Comparison of ENCODE assay signal across 17 cellular contexts in the genomic region with DNA sequence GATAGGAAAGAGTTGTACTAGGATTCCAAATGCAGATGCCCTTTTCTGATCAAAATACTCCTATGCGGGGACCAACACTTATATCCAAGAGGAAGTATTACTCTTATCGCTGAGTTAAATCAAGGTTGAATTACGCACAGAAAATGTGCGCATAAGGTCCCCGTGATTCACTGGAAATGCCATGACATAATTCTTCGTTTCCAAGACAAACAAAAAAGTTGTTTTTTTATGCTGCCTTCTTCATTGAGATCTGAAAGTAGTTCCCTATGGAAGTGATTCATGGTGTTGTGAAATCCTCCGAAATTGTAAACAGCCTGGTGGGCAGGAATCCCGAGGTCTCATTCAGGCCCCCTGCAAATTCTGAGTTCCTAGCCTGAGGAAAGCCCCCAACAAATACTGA.
DNase-seq lines count a peak whose midpoint lies in the region; ATAC-seq and TF ChIP-seq lines count a peak whose summit lies in the region.
"Had no signal": no experiment of that assay in that cellular context is flagged by ENCODE, and none has a peak within 500 bp of the region (broad histone marks: within the 10 kb centered on the region; RNA-seq: fewer than 3 reads in every experiment).

No MANE protein-coding gene starts in this region.

- ATAC-seq in HG03196 (IDR thresholded peaks at IDR 0.05; ENCODE audit: unreplicated experiment): no peak
- ATAC-seq: heart right ventricle had no signal

- peak overlapping the region; percentile 74 for H3K27ac ChIP-seq in suprapubic skin
- H3K27ac ChIP-seq: heart right ventricle, left ventricle myocardium inferior, neutrophil, SK-N-MC, thyroid gland, VCaP had no signal

- no peaks in the 10 kb centered on the region for H3K27me3 Mint-ChIP-seq in activated CD4-positive, alpha-beta memory T cell treated with anti-CD3 and anti-CD28 coated beads for 36 hours

- no peak for TF ChIP-seq EP300 in suprapubic skin (IDR thresholded peaks at IDR 0.05)

- H3K36me3 ChIP-seq in suprapubic skin: no peaks in the 10 kb centered on the region
- H3K36me3 ChIP-seq: neutrophil, thyroid gland had no signal

- DNase-seq in H4 (ENCODE audit: low spot score) (peak; percentile 69), amniotic stem cell (lab: John Stamatoyannopoulos, UW) (peak; percentile 32), fibroblast of the aortic adventitia (ENCODE audit: low read depth) (peak; percentile 84), suprapubic skin (ENCODE audit: low spot score in 2 of 2) (no peak), NCI-H2196 treated with DMSO at 0.1 percent for 48 hours (lab: John Stamatoyannopoulos, UW; ENCODE audit: unreplicated experiment) (no peak)
- DNase-seq in activated CD4-positive, alpha-beta memory T cell treated with anti-CD3 and anti-CD28 coated beads for 36 hours: no peak
- DNase-seq: Caco-2; heart right ventricle; Karpas-422; left ventricle myocardium inferior; stimulated activated CD4-positive, alpha-beta T cell treated with anti-CD3 and anti-CD28 coated beads, Interleukin-12 subunit alpha, Interleukin-12 subunit beta, amount 100 ng/mL, for 4 hours; thyroid gland had no signal

- no peak overlapping the region for H3K27ac Mint-ChIP-seq in activated CD4-positive, alpha-beta memory T cell treated with anti-CD3 and anti-CD28 coated beads for 36 hours
- H3K27ac Mint-ChIP-seq: activated naive CD8-positive, alpha-beta T cell had no signal

- no peaks in the 10 kb centered on the region for H3K4me1 Mint-ChIP-seq in activated CD4-positive, alpha-beta memory T cell treated with anti-CD3 and anti-CD28 coated beads for 36 hours (ENCODE audit: low read depth)

- H3K36me3 Mint-ChIP-seq in activated CD4-positive, alpha-beta memory T cell treated with anti-CD3 and anti-CD28 coated beads for 36 hours: no peaks in the 10 kb centered on the region
- H3K36me3 Mint-ChIP-seq: activated naive CD8-positive, alpha-beta T cell had no signal

- CTCF ChIA-PET in activated CD4-positive, alpha-beta memory T cell treated with anti-CD3 and anti-CD28 coated beads for 36 hours (lab: Charles Lee): no interaction called here

- H3K4me3 Mint-ChIP-seq in activated CD4-positive, alpha-beta memory T cell treated with anti-CD3 and anti-CD28 coated beads for 36 hours: no peak overlapping the region
- H3K4me3 Mint-ChIP-seq: activated naive CD8-positive, alpha-beta T cell had no signal

- H3K9me3 Mint-ChIP-seq in activated CD4-positive, alpha-beta memory T cell treated with anti-CD3 and anti-CD28 coated beads for 36 hours: no peaks in the 10 kb centered on the region

- H3K4me3 ChIP-seq in fibroblast of the aortic adventitia (ENCODE audit: low read depth, low read length): no peak overlapping the region
- no peak overlapping the region for H3K4me3 ChIP-seq in suprapubic skin
- H3K4me3 ChIP-seq: heart right ventricle, left ventricle myocardium inferior, SK-N-MC, thyroid gland had no signal

- POLR2A ChIA-PET in activated CD4-positive, alpha-beta memory T cell treated with anti-CD3 and anti-CD28 coated beads for 36 hours (lab: Charles Lee): no interaction called here

- TF ChIP-seq CTCF in fibroblast of the aortic adventitia (IDR thresholded peaks at IDR 0.05; ENCODE audit: insufficient read depth, low read length) (no peak), suprapubic skin (IDR thresholded peaks at IDR 0.05) (no peak)

- intact Hi-C loops in activated CD4-positive, alpha-beta memory T cell treated with anti-CD3 and anti-CD28 coated beads for 36 hours (cut with micrococcal nuclease): no loop called here

- no peaks in the 10 kb centered on the region for H3K27me3 ChIP-seq in suprapubic skin
- H3K27me3 ChIP-seq: heart right ventricle, neutrophil, thyroid gland had no signal

- TF ChIP-seq POLR2A in suprapubic skin (IDR thresholded peaks at IDR 0.05): no peak

- no peaks in the 10 kb centered on the region for H3K9me3 ChIP-seq in suprapubic skin
- H3K9me3 ChIP-seq: Caco-2, heart right ventricle, left ventricle myocardium inferior, neutrophil, thyroid gland had no signal

- WGBS in suprapubic skin: 72% methylated on average over 8 of the region's 8 CpGs

- no peaks in the 10 kb centered on the region for H3K4me1 ChIP-seq in suprapubic skin
- H3K4me1 ChIP-seq: Caco-2, heart right ventricle, left ventricle myocardium inferior, thyroid gland had no signal

Comparison
In these comparisons a context has a peak if more than half of its experiments do, and no peak if none do; other contexts are left out.
1. DNase-seq: peak in H4 (single experiment), amniotic stem cell (single experiment) and fibroblast of the aortic adventitia (single experiment); none in suprapubic skin (0 of 2), NCI-H2196 treated with DMSO at 0.1 percent for 48 hours (single experiment) and activated CD4-positive, alpha-beta memory T cell treated with anti-CD3 and anti-CD28 coated beads for 36 hours (single experiment).